Comparison of ENCODE assay signal across 8 cellular contexts in the genomic region with DNA sequence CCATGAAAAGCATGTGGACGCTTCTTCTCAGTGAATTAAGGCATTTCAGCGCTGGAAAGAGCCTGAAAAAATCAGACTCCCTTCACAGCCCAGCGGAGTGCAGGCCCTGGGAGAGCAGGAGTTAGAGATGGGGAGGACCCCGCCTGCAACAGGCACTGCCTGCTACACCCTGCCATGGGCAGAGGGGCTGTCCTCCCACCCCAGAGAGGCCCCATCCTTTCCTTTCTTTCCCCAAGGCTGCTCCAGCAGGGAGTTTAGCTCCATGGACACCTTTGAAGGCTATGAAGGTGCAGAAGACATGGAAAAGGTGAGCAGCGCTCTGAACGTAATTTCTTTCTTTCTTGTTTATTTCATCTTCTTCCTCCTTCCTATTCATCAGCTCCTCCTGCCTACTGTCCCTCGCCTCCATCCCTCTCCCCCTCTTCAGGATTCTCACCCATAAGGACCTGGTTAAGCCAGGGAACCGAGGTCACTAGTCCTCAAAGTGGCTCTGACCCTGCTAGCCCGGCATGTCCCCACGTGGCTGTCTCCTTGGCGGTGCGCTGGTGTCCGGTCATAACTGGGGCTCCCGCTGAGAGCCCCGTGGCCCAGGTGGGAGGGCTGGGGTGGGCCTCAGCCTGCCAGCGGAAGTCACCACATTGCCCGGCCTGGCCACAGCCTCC. TPM values are rescaled to one million over a fixed set of nuclear protein-coding genes. Genes with fewer than 3 reads are reported as not detected.
DNase-seq lines count a peak whose midpoint lies in the region; ATAC-seq and TF ChIP-seq lines count a peak whose summit lies in the region.

No MANE protein-coding gene starts in this region.

- H3K36me3 ChIP-seq in right atrium auricular region = no peaks in the 10 kb centered on the region

- H3K4me3 ChIP-seq in right atrium auricular region = peak overlapping the region; percentile 53 to 73

- intact Hi-C loops in posterior cingulate gyrus (cut with DNase I) = no loop called here

- DNase-seq in NK-92 treated with Interleukin-12 subunit alpha and Interleukin-12 subunit beta, amount 100 ng/mL, for 24 hours (lab: John Stamatoyannopoulos, UW) = peak; percentile 42
- DNase-seq in NK-92 (lab: John Stamatoyannopoulos, UW; ENCODE audit: unreplicated experiment) (no peak), right atrium auricular region (ENCODE audit: low spot score) (no peak), posterior cingulate gyrus (no peak), T1000 (lab: John Stamatoyannopoulos, UW) (no peak), globus pallidus (ENCODE audit: low spot score) (no peak)
- DNase-seq in activated T-cell treated with anti-CD3 and anti-CD28 coated beads, Interleukin-2, amount 50 U/mL, for 24 hours = peak; percentile 68
- DNase-seq in stimulated activated effector memory CD8-positive, alpha-beta T cell treated with anti-CD3 and anti-CD28 coated beads, Interleukin-12 subunit alpha, Interleukin-12 subunit beta, amount 100 ng/mL, for 72 hours (ENCODE audit: low spot score in 2 of 2) = peak in 1 of 2 donors; percentile 54

- peaks cover 15% of the 10 kb centered on the region for H3K36me3 Mint-ChIP-seq in activated T-cell treated with anti-CD3 and anti-CD28 coated beads, Interleukin-2, amount 50 U/mL, for 24 hours (ENCODE audit: low read depth)
- H3K36me3 Mint-ChIP-seq in stimulated activated effector memory CD8-positive, alpha-beta T cell treated with anti-CD3 and anti-CD28 coated beads, Interleukin-12 subunit alpha, Interleukin-12 subunit beta, amount 100 ng/mL, for 72 hours = no peaks in the 10 kb centered on the region

- peaks cover 35% of the 10 kb centered on the region for H3K4me1 Mint-ChIP-seq in activated T-cell treated with anti-CD3 and anti-CD28 coated beads, Interleukin-2, amount 50 U/mL, for 24 hours (ENCODE audit: low read depth)
- H3K4me1 Mint-ChIP-seq in stimulated activated effector memory CD8-positive, alpha-beta T cell treated with anti-CD3 and anti-CD28 coated beads, Interleukin-12 subunit alpha, Interleukin-12 subunit beta, amount 100 ng/mL, for 72 hours = peaks cover 37% of the 10 kb centered on the region

- no peak for TF ChIP-seq CTCF in right atrium auricular region (IDR thresholded peaks at IDR 0.05)

- H3K4me3 Mint-ChIP-seq in activated T-cell treated with anti-CD3 and anti-CD28 coated beads, Interleukin-2, amount 50 U/mL, for 24 hours = peak overlapping the region; percentile 93
- H3K4me3 Mint-ChIP-seq in stimulated activated effector memory CD8-positive, alpha-beta T cell treated with anti-CD3 and anti-CD28 coated beads, Interleukin-12 subunit alpha, Interleukin-12 subunit beta, amount 100 ng/mL, for 72 hours = peak overlapping the region; percentile 85

- peaks cover 55% of the 10 kb centered on the region for H3K27me3 Mint-ChIP-seq in activated T-cell treated with anti-CD3 and anti-CD28 coated beads, Interleukin-2, amount 50 U/mL, for 24 hours

- H3K4me1 ChIP-seq in right atrium auricular region = peaks cover 0 to 25% of the 10 kb centered on the region in 2 donors

- peak; percentile 31 for ATAC-seq in stimulated activated effector memory CD8-positive, alpha-beta T cell treated with anti-CD3 and anti-CD28 coated beads, Interleukin-12 subunit alpha, Interleukin-12 subunit beta, amount 100 ng/mL, for 72 hours

- H3K27ac Mint-ChIP-seq in activated T-cell treated with anti-CD3 and anti-CD28 coated beads, Interleukin-2, amount 50 U/mL, for 24 hours = peak overlapping the region; percentile 91
- peak overlapping the region; percentile 38 for H3K27ac Mint-ChIP-seq in stimulated activated effector memory CD8-positive, alpha-beta T cell treated with anti-CD3 and anti-CD28 coated beads, Interleukin-12 subunit alpha, Interleukin-12 subunit beta, amount 100 ng/mL, for 72 hours

- H3K27ac ChIP-seq in right atrium auricular region = no peak overlapping the region

- H3K9me3 ChIP-seq in right atrium auricular region = no peaks in the 10 kb centered on the region

- H3K9me3 Mint-ChIP-seq in activated T-cell treated with anti-CD3 and anti-CD28 coated beads, Interleukin-2, amount 50 U/mL, for 24 hours = no peaks in the 10 kb centered on the region
- no peaks in the 10 kb centered on the region for H3K9me3 Mint-ChIP-seq in stimulated activated effector memory CD8-positive, alpha-beta T cell treated with anti-CD3 and anti-CD28 coated beads, Interleukin-12 subunit alpha, Interleukin-12 subunit beta, amount 100 ng/mL, for 72 hours

- H3K27me3 ChIP-seq in right atrium auricular region = peaks cover 6 to 12% of the 10 kb centered on the region in 2 donors

RNA-seq across cellular contexts. Expression of a gene that starts 16.1 kb away (rescaled TPM):
- 10 to 100 TPM in 1 of 2 donors, 1 to 10 TPM in 1; 2.4 to 19.1 TPM for total RNA-seq in right atrium auricular region

RNA-seq across cellular contexts. Expression of a gene that starts 20.2 kb away (rescaled TPM):
- 1 to 10 TPM; 7.2 to 8.9 TPM for total RNA-seq in right atrium auricular region

RNA-seq across cellular contexts. Expression of a gene that starts 43.1 kb away (rescaled TPM):
- total RNA-seq in right atrium auricular region = 100 to 1,000 TPM; 302 to 323 TPM

Comparison
In these comparisons a context has a peak if more than half of its experiments do, and no peak if none do; other contexts are left out.
1. DNase-seq: peak in NK-92 treated with Interleukin-12 subunit alpha and Interleukin-12 subunit beta, amount 100 ng/mL, for 24 hours (single experiment) and activated T-cell treated with anti-CD3 and anti-CD28 coated beads, Interleukin-2, amount 50 U/mL, for 24 hours (single experiment); none in NK-92 (single experiment), right atrium auricular region (single experiment), posterior cingulate gyrus (0 of 10), T1000 (single experiment) and globus pallidus (single experiment).